1 cellular context compared by ENCODE assay signal in the genomic region with DNA sequence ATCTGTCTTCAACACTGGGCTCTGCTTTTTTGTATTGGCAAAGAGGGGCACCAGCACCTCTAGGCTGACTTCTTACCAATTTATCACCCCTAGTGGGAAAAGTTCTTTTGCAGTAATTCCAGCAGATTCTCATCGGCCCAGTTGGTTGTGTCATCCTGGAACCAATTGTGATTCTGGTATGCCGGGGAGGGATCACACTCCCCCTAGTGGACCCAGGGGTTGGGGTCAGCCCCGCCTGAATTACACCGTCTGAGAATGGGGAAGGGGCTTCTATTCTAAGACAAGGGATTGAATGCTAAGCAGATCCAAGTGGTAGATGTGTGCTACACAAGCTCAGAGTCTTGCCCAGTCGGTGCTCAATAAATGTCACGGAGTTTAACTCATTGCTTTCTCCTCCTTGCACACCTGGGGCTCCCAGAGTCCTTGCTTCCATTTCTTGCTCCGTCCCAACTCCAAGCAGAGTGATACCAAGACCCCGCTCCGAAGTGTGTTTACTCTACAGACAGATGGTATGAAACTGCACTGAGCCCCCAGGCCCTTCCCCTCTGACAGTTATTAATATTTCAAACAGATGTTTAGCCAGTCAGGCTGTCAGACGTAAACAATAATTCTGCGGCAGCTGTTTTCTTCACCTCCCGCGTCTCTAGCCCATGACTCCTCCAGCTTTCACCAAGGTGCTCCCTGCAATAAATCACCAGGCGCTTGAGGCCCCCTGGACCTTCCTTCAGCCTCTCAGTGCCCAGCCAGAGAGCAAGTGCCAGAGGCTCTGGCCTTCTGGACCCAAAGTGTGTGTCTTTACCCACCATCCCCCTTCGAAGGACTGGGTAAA.
TF ChIP-seq lines count a peak whose summit lies in the region.

No MANE protein-coding gene starts in this region.

TF ChIP-seq in K562, 482 proteins besides CTCF, POLR2A, EP300 and RAD21 (continued from another document and continues in another):
- TF ChIP-seq, protein P1, sequence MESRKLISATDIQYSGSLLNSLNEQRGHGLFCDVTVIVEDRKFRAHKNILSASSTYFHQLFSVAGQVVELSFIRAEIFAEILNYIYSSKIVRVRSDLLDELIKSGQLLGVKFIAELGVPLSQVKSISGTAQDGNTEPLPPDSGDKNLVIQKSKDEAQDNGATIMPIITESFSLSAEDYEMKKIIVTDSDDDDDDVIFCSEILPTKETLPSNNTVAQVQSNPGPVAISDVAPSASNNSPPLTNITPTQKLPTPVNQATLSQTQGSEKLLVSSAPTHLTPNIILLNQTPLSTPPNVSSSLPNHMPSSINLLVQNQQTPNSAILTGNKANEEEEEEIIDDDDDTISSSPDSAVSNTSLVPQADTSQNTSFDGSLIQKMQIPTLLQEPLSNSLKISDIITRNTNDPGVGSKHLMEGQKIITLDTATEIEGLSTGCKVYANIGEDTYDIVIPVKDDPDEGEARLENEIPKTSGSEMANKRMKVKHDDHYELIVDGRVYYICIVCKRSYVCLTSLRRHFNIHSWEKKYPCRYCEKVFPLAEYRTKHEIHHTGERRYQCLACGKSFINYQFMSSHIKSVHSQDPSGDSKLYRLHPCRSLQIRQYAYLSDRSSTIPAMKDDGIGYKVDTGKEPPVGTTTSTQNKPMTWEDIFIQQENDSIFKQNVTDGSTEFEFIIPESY (CRISPR knock-in tag; IDR thresholded peaks at IDR 0.05) = no peak
- TF ChIP-seq POLR3A (IDR thresholded peaks at IDR 0.05; ENCODE audit: borderline replicate concordance, extremely low read depth, insufficient read depth, insufficient read length) = no peak
- TF ChIP-seq, protein P2, sequence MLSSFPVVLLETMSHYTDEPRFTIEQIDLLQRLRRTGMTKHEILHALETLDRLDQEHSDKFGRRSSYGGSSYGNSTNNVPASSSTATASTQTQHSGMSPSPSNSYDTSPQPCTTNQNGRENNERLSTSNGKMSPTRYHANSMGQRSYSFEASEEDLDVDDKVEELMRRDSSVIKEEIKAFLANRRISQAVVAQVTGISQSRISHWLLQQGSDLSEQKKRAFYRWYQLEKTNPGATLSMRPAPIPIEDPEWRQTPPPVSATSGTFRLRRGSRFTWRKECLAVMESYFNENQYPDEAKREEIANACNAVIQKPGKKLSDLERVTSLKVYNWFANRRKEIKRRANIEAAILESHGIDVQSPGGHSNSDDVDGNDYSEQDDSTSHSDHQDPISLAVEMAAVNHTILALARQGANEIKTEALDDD (IDR thresholded peaks at IDR 0.05) = no peak
- no peak for TF ChIP-seq ARID2 (IDR thresholded peaks at IDR 0.05)
- TF ChIP-seq, protein P3, sequence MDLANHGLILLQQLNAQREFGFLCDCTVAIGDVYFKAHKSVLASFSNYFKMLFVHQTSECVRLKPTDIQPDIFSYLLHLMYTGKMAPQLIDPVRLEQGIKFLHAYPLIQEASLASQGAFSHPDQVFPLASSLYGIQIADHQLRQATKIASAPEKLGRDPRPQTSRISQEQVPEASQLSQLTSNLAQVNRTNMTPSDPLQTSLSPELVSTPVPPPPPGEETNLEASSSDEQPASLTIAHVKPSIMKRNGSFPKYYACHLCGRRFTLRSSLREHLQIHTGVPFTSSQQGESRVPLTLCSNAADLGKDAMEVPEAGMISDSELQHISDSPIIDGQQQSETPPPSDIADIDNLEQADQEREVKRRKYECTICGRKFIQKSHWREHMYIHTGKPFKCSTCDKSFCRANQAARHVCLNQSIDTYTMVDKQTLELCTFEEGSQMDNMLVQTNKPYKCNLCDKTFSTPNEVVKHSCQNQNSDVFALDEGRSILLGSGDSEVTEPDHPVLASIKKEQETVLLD (IDR thresholded peaks at IDR 0.05) = no peak
- TF ChIP-seq, protein P4, sequence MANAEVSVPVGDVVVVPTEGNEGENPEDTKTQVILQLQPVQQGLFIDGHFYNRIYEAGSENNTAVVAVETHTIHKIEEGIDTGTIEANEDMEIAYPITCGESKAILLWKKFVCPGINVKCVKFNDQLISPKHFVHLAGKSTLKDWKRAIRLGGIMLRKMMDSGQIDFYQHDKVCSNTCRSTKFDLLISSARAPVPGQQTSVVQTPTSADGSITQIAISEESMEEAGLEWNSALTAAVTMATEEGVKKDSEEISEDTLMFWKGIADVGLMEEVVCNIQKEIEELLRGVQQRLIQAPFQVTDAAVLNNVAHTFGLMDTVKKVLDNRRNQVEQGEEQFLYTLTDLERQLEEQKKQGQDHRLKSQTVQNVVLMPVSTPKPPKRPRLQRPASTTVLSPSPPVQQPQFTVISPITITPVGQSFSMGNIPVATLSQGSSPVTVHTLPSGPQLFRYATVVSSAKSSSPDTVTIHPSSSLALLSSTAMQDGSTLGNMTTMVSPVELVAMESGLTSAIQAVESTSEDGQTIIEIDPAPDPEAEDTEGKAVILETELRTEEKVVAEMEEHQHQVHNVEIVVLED (CRISPR knock-in tag; IDR thresholded peaks at IDR 0.05) = no peak
- no peak for TF ChIP-seq ZNF707 (CRISPR knock-in tag; conservative IDR thresholded peaks at IDR 0.05)
- no peak for TF ChIP-seq BHLHE40 (IDR thresholded peaks at IDR 0.05; ENCODE audit: low read length)
- no peak for TF ChIP-seq NR2C1 (IDR thresholded peaks at IDR 0.05)
- TF ChIP-seq NR2C1 (tag; IDR thresholded peaks at IDR 0.05) = 0 out of 2 replicates have a peak, but pooled peaks have one; percentile 26
- no peak for TF ChIP-seq POU5F1 (IDR thresholded peaks at IDR 0.05; ENCODE audit: borderline replicate concordance, low read depth, low read length, partially characterized antibody)
- no peak for TF ChIP-seq ILF3 (IDR thresholded peaks at IDR 0.05; ENCODE audit: borderline replicate concordance)
- no peak for TF ChIP-seq ZNF778 (CRISPR knock-in tag; IDR thresholded peaks at IDR 0.05)
- no peak for TF ChIP-seq BRD4 (IDR thresholded peaks at IDR 0.05)
- no peak for TF ChIP-seq ZSCAN29 (IDR thresholded peaks at IDR 0.05)
- TF ChIP-seq ZNF561 (CRISPR knock-in tag; conservative IDR thresholded peaks at IDR 0.05) = no peak
- TF ChIP-seq, protein P5, sequence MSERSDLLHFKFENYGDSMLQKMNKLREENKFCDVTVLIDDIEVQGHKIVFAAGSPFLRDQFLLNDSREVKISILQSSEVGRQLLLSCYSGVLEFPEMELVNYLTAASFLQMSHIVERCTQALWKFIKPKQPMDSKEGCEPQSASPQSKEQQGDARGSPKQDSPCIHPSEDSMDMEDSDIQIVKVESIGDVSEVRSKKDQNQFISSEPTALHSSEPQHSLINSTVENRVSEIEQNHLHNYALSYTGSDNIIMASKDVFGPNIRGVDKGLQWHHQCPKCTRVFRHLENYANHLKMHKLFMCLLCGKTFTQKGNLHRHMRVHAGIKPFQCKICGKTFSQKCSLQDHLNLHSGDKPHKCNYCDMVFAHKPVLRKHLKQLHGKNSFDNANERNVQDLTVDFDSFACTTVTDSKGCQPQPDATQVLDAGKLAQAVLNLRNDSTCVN (CRISPR knock-in tag; IDR thresholded peaks at IDR 0.05) = no peak
- TF ChIP-seq PPARD (CRISPR knock-in tag; IDR thresholded peaks at IDR 0.05) = no peak
- TF ChIP-seq CEBPB (tag; IDR thresholded peaks at IDR 0.05) = peak; percentile 78
- TF ChIP-seq, protein P6, sequence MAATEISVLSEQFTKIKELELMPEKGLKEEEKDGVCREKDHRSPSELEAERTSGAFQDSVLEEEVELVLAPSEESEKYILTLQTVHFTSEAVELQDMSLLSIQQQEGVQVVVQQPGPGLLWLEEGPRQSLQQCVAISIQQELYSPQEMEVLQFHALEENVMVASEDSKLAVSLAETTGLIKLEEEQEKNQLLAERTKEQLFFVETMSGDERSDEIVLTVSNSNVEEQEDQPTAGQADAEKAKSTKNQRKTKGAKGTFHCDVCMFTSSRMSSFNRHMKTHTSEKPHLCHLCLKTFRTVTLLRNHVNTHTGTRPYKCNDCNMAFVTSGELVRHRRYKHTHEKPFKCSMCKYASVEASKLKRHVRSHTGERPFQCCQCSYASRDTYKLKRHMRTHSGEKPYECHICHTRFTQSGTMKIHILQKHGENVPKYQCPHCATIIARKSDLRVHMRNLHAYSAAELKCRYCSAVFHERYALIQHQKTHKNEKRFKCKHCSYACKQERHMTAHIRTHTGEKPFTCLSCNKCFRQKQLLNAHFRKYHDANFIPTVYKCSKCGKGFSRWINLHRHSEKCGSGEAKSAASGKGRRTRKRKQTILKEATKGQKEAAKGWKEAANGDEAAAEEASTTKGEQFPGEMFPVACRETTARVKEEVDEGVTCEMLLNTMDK (IDR thresholded peaks at IDR 0.05; ENCODE audit: borderline replicate concordance, insufficient read depth, low read depth, low read length, poor library complexity, severe bottlenecking) = peak; percentile 84
- TF ChIP-seq SMAD4 (CRISPR knock-in tag; conservative IDR thresholded peaks at IDR 0.05) = peak; percentile 27; the same call in 1 of the 2 replicates
- peak; percentile 24; the same call in 1 of the 2 replicates for TF ChIP-seq ZFX (CRISPR knock-in tag; IDR thresholded peaks at IDR 0.05)
- no peak for TF ChIP-seq RBM39 (optimal IDR thresholded peaks at IDR 0.05; ENCODE audit: low read depth, low read length)
- TF ChIP-seq ETS2 (tag; IDR thresholded peaks at IDR 0.05; ENCODE audit: borderline replicate concordance, poor library complexity, severe bottlenecking) = no peak
- TF ChIP-seq CBX8 (IDR thresholded peaks at IDR 0.05; ENCODE audit: borderline replicate concordance, extremely low read depth, low read depth, low read length, poor library complexity, severe bottlenecking) = no peak
- TF ChIP-seq PHTF2 (CRISPR knock-in tag; IDR thresholded peaks at IDR 0.05) = no peak
- TF ChIP-seq DNMT1 (IDR thresholded peaks at IDR 0.05) = no peak
- TF ChIP-seq DDX20 (tag; IDR thresholded peaks at IDR 0.05; ENCODE audit: low read depth) = no peak
- TF ChIP-seq, protein P7, sequence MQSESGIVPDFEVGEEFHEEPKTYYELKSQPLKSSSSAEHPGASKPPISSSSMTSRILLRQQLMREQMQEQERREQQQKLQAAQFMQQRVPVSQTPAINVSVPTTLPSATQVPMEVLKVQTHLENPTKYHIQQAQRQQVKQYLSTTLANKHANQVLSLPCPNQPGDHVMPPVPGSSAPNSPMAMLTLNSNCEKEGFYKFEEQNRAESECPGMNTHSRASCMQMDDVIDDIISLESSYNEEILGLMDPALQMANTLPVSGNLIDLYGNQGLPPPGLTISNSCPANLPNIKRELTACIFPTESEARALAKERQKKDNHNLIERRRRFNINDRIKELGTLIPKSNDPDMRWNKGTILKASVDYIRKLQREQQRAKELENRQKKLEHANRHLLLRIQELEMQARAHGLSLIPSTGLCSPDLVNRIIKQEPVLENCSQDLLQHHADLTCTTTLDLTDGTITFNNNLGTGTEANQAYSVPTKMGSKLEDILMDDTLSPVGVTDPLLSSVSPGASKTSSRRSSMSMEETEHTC (IDR thresholded peaks at IDR 0.05) = no peak
- peak; percentile 99 for TF ChIP-seq ZBTB7A (IDR thresholded peaks at IDR 0.05; ENCODE audit: borderline replicate concordance, control insufficient read depth, low read depth, low read length)
- TF ChIP-seq ZNF785 (CRISPR knock-in tag; IDR thresholded peaks at IDR 0.05) = no peak
- TF ChIP-seq ZFP36 (IDR thresholded peaks at IDR 0.05; ENCODE audit: low read depth, low read length, partially characterized antibody) = no peak
- TF ChIP-seq SIN3B (IDR thresholded peaks at IDR 0.05; ENCODE audit: low read depth) = no peak
- TF ChIP-seq HNRNPUL1 (IDR thresholded peaks at IDR 0.05; ENCODE audit: low read length) = no peak
- TF ChIP-seq ESRRA (IDR thresholded peaks at IDR 0.05; ENCODE audit: borderline replicate concordance, low read depth) = 0 out of 2 replicates have a peak, but pooled peaks have one; percentile 24
- TF ChIP-seq, protein P8, sequence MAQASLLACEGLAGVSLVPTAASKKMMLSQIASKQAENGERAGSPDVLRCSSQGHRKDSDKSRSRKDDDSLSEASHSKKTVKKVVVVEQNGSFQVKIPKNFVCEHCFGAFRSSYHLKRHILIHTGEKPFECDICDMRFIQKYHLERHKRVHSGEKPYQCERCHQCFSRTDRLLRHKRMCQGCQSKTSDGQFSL (CRISPR knock-in tag; IDR thresholded peaks at IDR 0.05) = no peak
- TF ChIP-seq, protein P8 (tag; IDR thresholded peaks at IDR 0.05) = no peak
- no peak for TF ChIP-seq HDAC2 (IDR thresholded peaks at IDR 0.05)
- TF ChIP-seq CSDE1 (IDR thresholded peaks at IDR 0.05) = no peak
- no peak for TF ChIP-seq FIP1L1 (IDR thresholded peaks at IDR 0.05; ENCODE audit: low read depth, low read length, poor library complexity, severe bottlenecking)
- TF ChIP-seq, protein P9, sequence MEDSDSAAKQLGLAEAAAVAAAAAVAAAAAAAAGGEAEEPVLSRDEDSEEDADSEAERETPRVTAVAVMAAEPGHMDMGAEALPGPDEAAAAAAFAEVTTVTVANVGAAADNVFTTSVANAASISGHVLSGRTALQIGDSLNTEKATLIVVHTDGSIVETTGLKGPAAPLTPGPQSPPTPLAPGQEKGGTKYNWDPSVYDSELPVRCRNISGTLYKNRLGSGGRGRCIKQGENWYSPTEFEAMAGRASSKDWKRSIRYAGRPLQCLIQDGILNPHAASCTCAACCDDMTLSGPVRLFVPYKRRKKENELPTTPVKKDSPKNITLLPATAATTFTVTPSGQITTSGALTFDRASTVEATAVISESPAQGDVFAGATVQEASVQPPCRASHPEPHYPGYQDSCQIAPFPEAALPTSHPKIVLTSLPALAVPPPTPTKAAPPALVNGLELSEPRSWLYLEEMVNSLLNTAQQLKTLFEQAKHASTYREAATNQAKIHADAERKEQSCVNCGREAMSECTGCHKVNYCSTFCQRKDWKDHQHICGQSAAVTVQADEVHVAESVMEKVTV (CRISPR knock-in tag; IDR thresholded peaks at IDR 0.05) = no peak
- TF ChIP-seq, protein P10, sequence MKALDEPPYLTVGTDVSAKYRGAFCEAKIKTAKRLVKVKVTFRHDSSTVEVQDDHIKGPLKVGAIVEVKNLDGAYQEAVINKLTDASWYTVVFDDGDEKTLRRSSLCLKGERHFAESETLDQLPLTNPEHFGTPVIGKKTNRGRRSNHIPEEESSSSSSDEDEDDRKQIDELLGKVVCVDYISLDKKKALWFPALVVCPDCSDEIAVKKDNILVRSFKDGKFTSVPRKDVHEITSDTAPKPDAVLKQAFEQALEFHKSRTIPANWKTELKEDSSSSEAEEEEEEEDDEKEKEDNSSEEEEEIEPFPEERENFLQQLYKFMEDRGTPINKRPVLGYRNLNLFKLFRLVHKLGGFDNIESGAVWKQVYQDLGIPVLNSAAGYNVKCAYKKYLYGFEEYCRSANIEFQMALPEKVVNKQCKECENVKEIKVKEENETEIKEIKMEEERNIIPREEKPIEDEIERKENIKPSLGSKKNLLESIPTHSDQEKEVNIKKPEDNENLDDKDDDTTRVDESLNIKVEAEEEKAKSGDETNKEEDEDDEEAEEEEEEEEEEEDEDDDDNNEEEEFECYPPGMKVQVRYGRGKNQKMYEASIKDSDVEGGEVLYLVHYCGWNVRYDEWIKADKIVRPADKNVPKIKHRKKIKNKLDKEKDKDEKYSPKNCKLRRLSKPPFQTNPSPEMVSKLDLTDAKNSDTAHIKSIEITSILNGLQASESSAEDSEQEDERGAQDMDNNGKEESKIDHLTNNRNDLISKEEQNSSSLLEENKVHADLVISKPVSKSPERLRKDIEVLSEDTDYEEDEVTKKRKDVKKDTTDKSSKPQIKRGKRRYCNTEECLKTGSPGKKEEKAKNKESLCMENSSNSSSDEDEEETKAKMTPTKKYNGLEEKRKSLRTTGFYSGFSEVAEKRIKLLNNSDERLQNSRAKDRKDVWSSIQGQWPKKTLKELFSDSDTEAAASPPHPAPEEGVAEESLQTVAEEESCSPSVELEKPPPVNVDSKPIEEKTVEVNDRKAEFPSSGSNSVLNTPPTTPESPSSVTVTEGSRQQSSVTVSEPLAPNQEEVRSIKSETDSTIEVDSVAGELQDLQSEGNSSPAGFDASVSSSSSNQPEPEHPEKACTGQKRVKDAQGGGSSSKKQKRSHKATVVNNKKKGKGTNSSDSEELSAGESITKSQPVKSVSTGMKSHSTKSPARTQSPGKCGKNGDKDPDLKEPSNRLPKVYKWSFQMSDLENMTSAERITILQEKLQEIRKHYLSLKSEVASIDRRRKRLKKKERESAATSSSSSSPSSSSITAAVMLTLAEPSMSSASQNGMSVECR (CRISPR knock-in tag; IDR thresholded peaks at IDR 0.05) = no peak
